8 cellular contexts compared by ENCODE assay signal in genomic region chr6:21593412-21593926, GRCh38.
DNase-seq lines count a peak whose midpoint lies in the region; ATAC-seq and TF ChIP-seq lines count a peak whose summit lies in the region.

SOX4 (plus strand) TSS chr6:21593751; CDS start chr6:21594535, 784 bp downstream.

- H3K9me3 ChIP-seq in HUES48 (ENCODE audit: control insufficient read depth, insufficient read depth, low read length) = no peaks in the 10 kb centered on the region

- H3K4me3 Mint-ChIP-seq in stimulated activated naive CD8-positive, alpha-beta T cell treated with anti-CD3 and anti-CD28 coated beads, Interleukin-15, Interleukin-2, amounts not matched to agents 100 ng/mL and 50 ng/mL, for 24 hours = peak within 1 kb of the TSS; percentile 86

- H3K27ac ChIP-seq in HUES48 (ENCODE audit: low read depth, low read length) = peak within 1 kb of the TSS; percentile 82

- peaks cover 16% of the 10 kb centered on the region for H3K36me3 ChIP-seq in HUES48 (ENCODE audit: control insufficient read depth, insufficient read depth, low read length)

- H3K27me3 Mint-ChIP-seq in stimulated activated naive CD8-positive, alpha-beta T cell treated with anti-CD3 and anti-CD28 coated beads, Interleukin-15, Interleukin-2, amounts not matched to agents 100 ng/mL and 50 ng/mL, for 24 hours = peaks cover 38% of the 10 kb centered on the region

- H3K4me1 ChIP-seq in HUES48 (ENCODE audit: control insufficient read depth, insufficient read depth, low read length) = peaks cover 10% of the 10 kb centered on the region

- TF ChIP-seq POLR2A in erythroblast (IDR thresholded peaks at IDR 0.05; ENCODE audit: low read length) = no peak

- peaks cover 31% of the 10 kb centered on the region for H3K4me1 Mint-ChIP-seq in stimulated activated naive CD8-positive, alpha-beta T cell treated with anti-CD3 and anti-CD28 coated beads, Interleukin-15, Interleukin-2, amounts not matched to agents 100 ng/mL and 50 ng/mL, for 24 hours (ENCODE audit: low read depth)

- H3K36me3 Mint-ChIP-seq in stimulated activated naive CD8-positive, alpha-beta T cell treated with anti-CD3 and anti-CD28 coated beads, Interleukin-15, Interleukin-2, amounts not matched to agents 100 ng/mL and 50 ng/mL, for 24 hours (ENCODE audit: low read depth) = no peaks in the 10 kb centered on the region

- peak; percentile 99 for DNase-seq in DMS79 (lab: John Stamatoyannopoulos, UW)
- DNase-seq in NOMO-1 treated with DMSO at 0.1 percent for 48 hours (lab: John Stamatoyannopoulos, UW; ENCODE audit: unreplicated experiment) = peak; percentile 96
- DNase-seq in activated CD8-positive, alpha-beta memory T cell treated with anti-CD3 and anti-CD28 coated beads, Interleukin-2, amount 50 U/mL, for 48 hours = peak; percentile 71
- peak; percentile 70 to 81 for DNase-seq in erythroblast (lab: John Stamatoyannopoulos, UW)
- peak; percentile 87 for DNase-seq in midbrain (lab: John Stamatoyannopoulos, UW)

- ATAC-seq in GM21528 (IDR thresholded peaks at IDR 0.05; ENCODE audit: low FRiP score, unreplicated experiment) = peak; percentile 66

- peak within 1 kb of the TSS; percentile 80 for H3K4me3 ChIP-seq in HUES48 (ENCODE audit: low read depth, low read length)

- H3K9ac ChIP-seq in HUES48 (ENCODE audit: low read depth, low read length) = peak within 1 kb of the TSS; percentile 93

- peaks cover 3% of the 10 kb centered on the region for H3K27me3 ChIP-seq in HUES48 (ENCODE audit: control insufficient read depth, insufficient read depth, low read length)

- H3K27ac Mint-ChIP-seq in stimulated activated naive CD8-positive, alpha-beta T cell treated with anti-CD3 and anti-CD28 coated beads, Interleukin-15, Interleukin-2, amounts not matched to agents 100 ng/mL and 50 ng/mL, for 24 hours = peak within 1 kb of the TSS; percentile 82

- no peaks in the 10 kb centered on the region for H3K9me3 Mint-ChIP-seq in stimulated activated naive CD8-positive, alpha-beta T cell treated with anti-CD3 and anti-CD28 coated beads, Interleukin-15, Interleukin-2, amounts not matched to agents 100 ng/mL and 50 ng/mL, for 24 hours

Comparison
In these comparisons a context has a peak if more than half of its experiments do, and no peak if none do; other contexts are left out.
1. Peak in every context shown above with its lines: DNase-seq, ATAC-seq, H3K4me3 ChIP-seq and H3K27ac ChIP-seq.